In the genomic region with DNA sequence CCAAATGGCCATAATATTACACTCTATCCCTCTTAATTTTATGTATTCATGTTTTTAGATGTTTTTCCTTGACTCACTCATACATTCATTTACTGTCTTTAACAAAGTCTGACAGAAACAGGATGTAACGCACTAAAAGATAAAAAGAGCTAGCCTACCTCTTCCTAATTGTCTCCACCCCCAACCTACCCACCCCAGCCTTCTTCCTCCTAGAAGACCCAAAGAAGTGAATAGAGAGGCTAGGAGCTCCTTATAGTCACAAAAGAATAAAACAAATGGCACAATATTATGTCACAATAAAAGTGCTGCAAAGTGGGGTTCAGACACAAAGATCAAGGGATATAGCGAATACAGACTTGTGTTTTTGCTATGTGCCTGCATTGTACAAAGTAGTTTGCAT, we compare ENCODE assay signal across 8 cellular contexts. TPM values are rescaled to one million over a fixed set of nuclear protein-coding genes. Genes with fewer than 3 reads are reported as not detected.
A peak's percentile ranks its signal among the peaks of the same experiment; 100 is the strongest.
DNase-seq lines count a peak whose midpoint lies in the region; ATAC-seq, FAIRE-seq and TF ChIP-seq lines count a peak whose summit lies in the region.

No MANE protein-coding gene starts in this region.

- H2BK15ac ChIP-seq in mesendoderm (replicated peaks; ENCODE audit: low read depth) = no peak overlapping the region

- peak overlapping the region; percentile 100 for H3K4me2 ChIP-seq in K562 (ENCODE audit: insufficient read depth, low read length)
- H3K4me2 ChIP-seq in mesendoderm (ENCODE audit: low read length) = peak overlapping the region; percentile 45

- H4K20me1 ChIP-seq in K562 (replicated peaks; ENCODE audit: control insufficient read depth, insufficient read depth, low read length) = no peaks in the 10 kb centered on the region

- H3K9ac ChIP-seq in K562 (ENCODE audit: insufficient read depth in 1 of 2, low read depth in 2 of 2, low read length in 2 of 2) = peak overlapping the region; percentile 96 to 99
- peak overlapping the region; percentile 91 for H3K9ac ChIP-seq in mesendoderm (ENCODE audit: low read length)

- no peak for TF ChIP-seq RAD21 in K562 (CRISPR knock-in tag; conservative IDR thresholded peaks at IDR 0.05 in 1 of 2, IDR thresholded peaks at IDR 0.05 in 1 of 2)

- TF ChIP-seq EP300 in K562 (IDR thresholded peaks at IDR 0.05; ENCODE audit: low read length) = no peak

- H3K9me3 ChIP-seq in right atrium auricular region (no peaks in the 10 kb centered on the region), K562 (replicated peaks; ENCODE audit: control insufficient read depth, insufficient read depth, low read depth, low read length) (no peaks in the 10 kb centered on the region), aorta (ENCODE audit: control insufficient read depth, low read length) (no peaks in the 10 kb centered on the region)

- no peaks in the 10 kb centered on the region for H3K9me1 ChIP-seq in K562 (ENCODE audit: control insufficient read depth, insufficient read depth, low read length)

- H3K79me1 ChIP-seq in mesendoderm (ENCODE audit: low read length) = peaks cover 2% of the 10 kb centered on the region

- peak overlapping the region; percentile 92 to 96 for H3K27ac ChIP-seq in right atrium auricular region
- peak overlapping the region; percentile 98 for H3K27ac ChIP-seq in K562 (ENCODE audit: extremely low read depth, low read depth, low read length)
- H3K27ac ChIP-seq in mesendoderm (ENCODE audit: low read depth, low read length) = no peak overlapping the region
- H3K27ac ChIP-seq in aorta (ENCODE audit: low read depth in 1 of 2, low read length in 2 of 2) = no peak overlapping the region

- H2BK120ac ChIP-seq in mesendoderm (ENCODE audit: low read depth, low read length) = no peak overlapping the region

- H3K18ac ChIP-seq in mesendoderm (ENCODE audit: low read length) = no peak overlapping the region

- no TSS peak for BruUV-seq in K562 (replicated peaks; lab: Mats Ljungman, UMichigan)

- H3K4me3 ChIP-seq in right atrium auricular region (peak overlapping the region; percentile 75 to 80), K562 (peak overlapping the region; percentile 57), mesendoderm (ENCODE audit: low read length) (peak overlapping the region; percentile 60), aorta (ENCODE audit: low read length in 2 of 2) (peak overlapping the region; percentile 62 to 88)

- ATAC-seq in Right ventricle myocardium superior (ENCODE audit: poor library complexity) (no peak), K562 (no peak), aorta (ENCODE audit: low FRiP score) (no peak), HG02970 (IDR thresholded peaks at IDR 0.05; ENCODE audit: low FRiP score, unreplicated experiment) (no peak)

- H3K4ac ChIP-seq in mesendoderm (ENCODE audit: low read depth, low read length) = no peak overlapping the region

- H3K23ac ChIP-seq in mesendoderm (ENCODE audit: low read length) = no peak overlapping the region

- intact Hi-C loops in Right ventricle myocardium superior (cut with DNase I) = no loop called here
- intact Hi-C loops in K562 (cut with micrococcal nuclease) = loop anchor here (2.0 kb wide), 1 partner anchor 32 kb away; the partner anchor contains the start of gene IARS1
- intact Hi-C loops in aorta (cut with DNase I) = loop anchor here in 1 of 2 donors (2.0 kb wide), 1 partner anchor 310 kb away; no protein-coding TSS in a partner anchor

- H2AFZ ChIP-seq in K562 (ENCODE audit: low read depth, low read length) = peak overlapping the region; percentile 93; the same call in 1 of the 2 replicates

- WGBS in K562 (ENCODE audit: insufficient coverage, low coverage, missing lambda C conversion rate) = 2% methylated on average over 2 of the region's 2 CpGs
- WGBS in mesendoderm (ENCODE audit: extremely low coverage, insufficient coverage, low lambda C conversion rate) = no CpG with 5 or more reads among the region's 2 CpGs
- 22 to 26% methylated on average over 2 of the region's 2 CpGs for WGBS in aorta, 2 donors

- CTCF ChIA-PET in K562 (lab: Yijun Ruan, JAX; ENCODE audit: low intra/inter-chr PET ratio) = no interaction called here

- no peak overlapping the region for H2BK5ac ChIP-seq in mesendoderm (ENCODE audit: low read length)

- TF ChIP-seq CTCF in right atrium auricular region (IDR thresholded peaks at IDR 0.05) (no peak), K562 (IDR thresholded peaks at IDR 0.05 in 2 of 3, conservative IDR thresholded peaks at IDR 0.05 in 1 of 3; ENCODE audit: insufficient read depth in 2 of 3, low read depth in 1 of 3, low read length in 3 of 3) (no peak)

- TF ChIP-seq POLR2A in K562 (conservative IDR thresholded peaks at IDR 0.05) = no peak

- POLR2A ChIA-PET in K562 (lab: Yijun Ruan, JAX) = interaction anchor here (0.6 to 2.4 kb wide), 7 partner anchors 11 to 296 kb away, joined by 3 to 12 read pairs (median 3); no protein-coding TSS in a partner anchor

- H3K79me2 ChIP-seq in K562 (ENCODE audit: control insufficient read depth, insufficient read depth, low read length) (peaks cover 62% of the 10 kb centered on the region), mesendoderm (ENCODE audit: control insufficient read depth, insufficient read depth, low read length) (peaks cover 11% of the 10 kb centered on the region)

- FAIRE-seq in K562 (lab: Jason Lieb, UNC) = no peak

- no peak overlapping the region for H4K8ac ChIP-seq in mesendoderm (ENCODE audit: low read depth, low read length)

- H2AK5ac ChIP-seq in mesendoderm (ENCODE audit: low read length) = no peak overlapping the region

- H3K36me3 ChIP-seq in right atrium auricular region (peaks cover 23% of the 10 kb centered on the region), K562 (ENCODE audit: control insufficient read depth, insufficient read depth, low read length) (peaks cover 45% of the 10 kb centered on the region), mesendoderm (ENCODE audit: control insufficient read depth, insufficient read depth, low read length) (peaks cover 3% of the 10 kb centered on the region), aorta (ENCODE audit: control insufficient read depth in 1 of 2, insufficient read depth in 2 of 2, low read length in 1 of 2) (peaks cover 0 to 4% of the 10 kb centered on the region in 2 donors)

- no peaks in the 10 kb centered on the region for H3K27me3 ChIP-seq in right atrium auricular region
- H3K27me3 ChIP-seq in K562 (ENCODE audit: control insufficient read depth in 2 of 2, insufficient read depth in 2 of 2, low read length in 2 of 2) = no peaks in the 10 kb centered on the region
- H3K27me3 ChIP-seq in mesendoderm (ENCODE audit: insufficient read depth, low read length, poor library complexity) = no peaks in the 10 kb centered on the region
- H3K27me3 ChIP-seq in aorta (ENCODE audit: control insufficient read depth in 1 of 2, insufficient read depth in 2 of 2, low read length in 1 of 2) = no peaks in the 10 kb centered on the region

- H3K56ac ChIP-seq in mesendoderm (ENCODE audit: low read length) = peak overlapping the region; percentile 95

- H3K4me1 ChIP-seq in right atrium auricular region (peaks cover 0 to 23% of the 10 kb centered on the region in 2 donors), K562 (replicated peaks in 1 of 2; ENCODE audit: control insufficient read depth in 2 of 2, insufficient read depth in 2 of 2, low read length in 2 of 2) (peaks cover 5 to 16% of the 10 kb centered on the region in 2 experiments; a peak in 3 of 5 replicates), mesendoderm (ENCODE audit: control insufficient read depth, low read depth, low read length) (no peaks in the 10 kb centered on the region), aorta (ENCODE audit: control insufficient read depth in 1 of 2, insufficient read depth in 2 of 2, low read length in 2 of 2) (peaks cover 0 to 4% of the 10 kb centered on the region in 2 donors)

- in situ Hi-C loops in K562 (cut with MboI) = loop anchor here (10.0 kb wide), 1 partner anchor 310 kb away; no protein-coding TSS in a partner anchor

- no peak for DNase-seq in right atrium auricular region (ENCODE audit: low spot score)
- no peak for DNase-seq in Right ventricle myocardium superior
- DNase-seq in K562 (ENCODE audit: extremely low read depth in 1 of 4, low spot score in 3 of 4) = peak in 2 of 4 experiments; percentile 23 to 30
- DNase-seq in mesendoderm = peak; percentile 1
- DNase-seq in aorta = no peak
- DNase-seq in middle frontal gyrus (ENCODE audit: extremely low spot score, low spot score) = no peak
- no peak for DNase-seq in NCI-H526 (lab: John Stamatoyannopoulos, UW)

- H4K5ac ChIP-seq in mesendoderm (ENCODE audit: low read length) = no peak overlapping the region

RNA-seq across cellular contexts. Expression of gene NOL8, which starts 0.7 kb away (rescaled TPM):
- 10 to 100 TPM; 11.4 to 12.3 TPM for total RNA-seq in right atrium auricular region
- total RNA-seq in Right ventricle myocardium superior = 12.4 TPM
- total RNA-seq in K562 (2011; cell fraction: chromatin; rRNA removed; ENCODE audit: low replicate concordance) = 88.1 and 253 TPM in 2 replicates
- 39.0 and 50.7 TPM in 2 replicates for total RNA-seq in K562 (2011; cell fraction: nucleolus; rRNA removed)
- total RNA-seq in K562 (2011; cell fraction: nucleoplasm; rRNA removed) = 86.3 and 124 TPM in 2 replicates
- 46.9 and 51.3 TPM in 2 replicates for total RNA-seq in K562 (2014; rRNA removed)
- total RNA-seq in K562 (2014; rRNA removed; fragmentation: Illumina TruSeq; extraction: Trizol) = 57.1 and 64.7 TPM in 2 replicates
- total RNA-seq in K562 (2015; rRNA removed; fragmentation: Illumina TruSeq; extraction: Trizol) = 57.4 and 64.8 TPM in 2 replicates
- total RNA-seq in K562 (2021) = 51.5 and 55.0 TPM in 2 replicates
- polyA plus RNA-seq in K562 (2011; rRNA removed) = 41.3 and 51.9 TPM in 2 replicates
- 7.6 and 12.9 TPM in 2 replicates for polyA plus RNA-seq in K562 (2011; cell fraction: cytosol; rRNA removed)
- polyA plus RNA-seq in K562 (2011; cell fraction: nucleus; rRNA removed) = 76.6 and 92.6 TPM in 2 replicates
- polyA plus RNA-seq in K562 (2012) = 31.0 and 43.3 TPM in 2 replicates
- polyA plus RNA-seq in K562 (2014; fragmentation: Illumina TruSeq; extraction: Trizol) = 66.0 and 88.8 TPM in 2 replicates
- polyA plus RNA-seq in K562 (2014; fragmentation: Nextera tagmentation; extraction: Ambion mirVana) = 10 to 100 TPM; 83.4 to 91.5 TPM
- polyA plus RNA-seq in K562 (2014; rRNA removed) = 58.7 and 62.5 TPM in 2 replicates
- 122 and 141 TPM in 2 replicates for polyA minus RNA-seq in K562 (2011; rRNA and poly(A)+ RNA removed)
- polyA minus RNA-seq in K562 (2011; cell fraction: cytosol; rRNA and poly(A)+ RNA removed) = 22.0 and 31.9 TPM in 2 replicates
- polyA minus RNA-seq in K562 (2011; cell fraction: nucleus; rRNA and poly(A)+ RNA removed) = 63.4 and 103 TPM in 2 replicates
- 35.0 TPM for polyA plus RNA-seq in mesendoderm (2013, experiment 1 of 2)
- polyA plus RNA-seq in mesendoderm (2013, experiment 2 of 2) = 35.1 TPM
- total RNA-seq in aorta = 10 to 100 TPM; 29.7 to 43.1 TPM
- polyA plus RNA-seq in aorta = 10 to 100 TPM; 14.4 to 22.4 TPM

RNA-seq across cellular contexts. Expression of gene CENPP, which starts 1.3 kb away (rescaled TPM):
- total RNA-seq in right atrium auricular region = 1 to 10 TPM; 1.1 to 1.2 TPM
- 3.0 TPM for total RNA-seq in Right ventricle myocardium superior
- total RNA-seq in K562 (2011; cell fraction: chromatin; rRNA removed; ENCODE audit: low replicate concordance) = 35.9 and 70.6 TPM in 2 replicates
- 8.8 and 13.2 TPM in 2 replicates for total RNA-seq in K562 (2011; cell fraction: nucleolus; rRNA removed)
- 30.5 and 30.9 TPM in 2 replicates for total RNA-seq in K562 (2011; cell fraction: nucleoplasm; rRNA removed)
- total RNA-seq in K562 (2014; rRNA removed) = 16.1 and 17.7 TPM in 2 replicates
- total RNA-seq in K562 (2014; rRNA removed; fragmentation: Illumina TruSeq; extraction: Trizol) = 22.6 and 27.7 TPM in 2 replicates
- total RNA-seq in K562 (2015; rRNA removed; fragmentation: Illumina TruSeq; extraction: Trizol) = 23.4 and 28.5 TPM in 2 replicates
- total RNA-seq in K562 (2021) = 17.9 and 19.7 TPM in 2 replicates
- polyA plus RNA-seq in K562 (2011; rRNA removed) = 15.0 and 17.9 TPM in 2 replicates
- polyA plus RNA-seq in K562 (2011; cell fraction: cytosol; rRNA removed) = 2.5 and 3.3 TPM in 2 replicates
- 3.6 and 3.7 TPM in 2 replicates for polyA plus RNA-seq in K562 (2011; cell fraction: nucleus; rRNA removed)
- polyA plus RNA-seq in K562 (2012) = 13.4 and 15.8 TPM in 2 replicates
- polyA plus RNA-seq in K562 (2014; fragmentation: Illumina TruSeq; extraction: Trizol) = 24.1 and 25.8 TPM in 2 replicates
- 10 to 100 TPM in 1 of 2 experiments, 1 to 10 TPM in 1; 8.0 to 10.2 TPM for polyA plus RNA-seq in K562 (2014; fragmentation: Nextera tagmentation; extraction: Ambion mirVana)
- 18.5 and 20.9 TPM in 2 replicates for polyA plus RNA-seq in K562 (2014; rRNA removed)
- 12.7 and 16.5 TPM in 2 replicates for polyA minus RNA-seq in K562 (2011; rRNA and poly(A)+ RNA removed)
- 5.6 and 7.9 TPM in 2 replicates for polyA minus RNA-seq in K562 (2011; cell fraction: cytosol; rRNA and poly(A)+ RNA removed)
- 8.3 and 17.5 TPM in 2 replicates for polyA minus RNA-seq in K562 (2011; cell fraction: nucleus; rRNA and poly(A)+ RNA removed)
- 11.8 TPM for polyA plus RNA-seq in mesendoderm (2013, experiment 1 of 2)
- 11.4 TPM for polyA plus RNA-seq in mesendoderm (2013, experiment 2 of 2)
- 10 to 100 TPM in 1 of 2 donors, 1 to 10 TPM in 1; 3.9 to 11.1 TPM for total RNA-seq in aorta
- 1 to 10 TPM in 1 of 2 donors, under 1 TPM in 1; 0.50 to 4.7 TPM for polyA plus RNA-seq in aorta

RNA-seq across cellular contexts. Expression of gene IARS1, which starts 31.0 kb away (rescaled TPM):
- 10 to 100 TPM; 40.1 to 55.1 TPM for total RNA-seq in right atrium auricular region
- 56.3 TPM for total RNA-seq in Right ventricle myocardium superior
- 589 and 1,257 TPM in 2 replicates for total RNA-seq in K562 (2011; cell fraction: chromatin; rRNA removed; ENCODE audit: low replicate concordance)
- total RNA-seq in K562 (2011; cell fraction: nucleolus; rRNA removed) = 269 and 325 TPM in 2 replicates
- 485 and 488 TPM in 2 replicates for total RNA-seq in K562 (2011; cell fraction: nucleoplasm; rRNA removed)
- 240 and 256 TPM in 2 replicates for total RNA-seq in K562 (2014; rRNA removed)
- 371 and 390 TPM in 2 replicates for total RNA-seq in K562 (2014; rRNA removed; fragmentation: Illumina TruSeq; extraction: Trizol)
- total RNA-seq in K562 (2015; rRNA removed; fragmentation: Illumina TruSeq; extraction: Trizol) = 254 and 275 TPM in 2 replicates
- total RNA-seq in K562 (2021) = 216 and 234 TPM in 2 replicates
- polyA plus RNA-seq in K562 (2011; rRNA removed) = 124 and 133 TPM in 2 replicates
- 58.9 and 89.2 TPM in 2 replicates for polyA plus RNA-seq in K562 (2011; cell fraction: cytosol; rRNA removed)
- polyA plus RNA-seq in K562 (2011; cell fraction: nucleus; rRNA removed) = 252 and 325 TPM in 2 replicates
- 128 and 282 TPM in 2 replicates for polyA plus RNA-seq in K562 (2012)
- polyA plus RNA-seq in K562 (2014; fragmentation: Illumina TruSeq; extraction: Trizol) = 228 and 249 TPM in 2 replicates
- polyA plus RNA-seq in K562 (2014; fragmentation: Nextera tagmentation; extraction: Ambion mirVana) = 100 to 1,000 TPM; 119 to 224 TPM
- 147 and 158 TPM in 2 replicates for polyA plus RNA-seq in K562 (2014; rRNA removed)
- polyA minus RNA-seq in K562 (2011; rRNA and poly(A)+ RNA removed) = 380 and 416 TPM in 2 replicates
- polyA minus RNA-seq in K562 (2011; cell fraction: cytosol; rRNA and poly(A)+ RNA removed) = 143 and 185 TPM in 2 replicates
- 154 and 311 TPM in 2 replicates for polyA minus RNA-seq in K562 (2011; cell fraction: nucleus; rRNA and poly(A)+ RNA removed)
- 147 TPM for polyA plus RNA-seq in mesendoderm (2013, experiment 1 of 2)
- polyA plus RNA-seq in mesendoderm (2013, experiment 2 of 2) = 141 TPM
- 10 to 100 TPM; 71.7 to 82.1 TPM for total RNA-seq in aorta
- 10 to 100 TPM; 16.5 to 23.3 TPM for polyA plus RNA-seq in aorta

Comparison
In these comparisons a context has a peak if more than half of its experiments do, and no peak if none do; other contexts are left out.
1. H3K27ac ChIP-seq: peak in right atrium auricular region (2 of 2) and K562 (single experiment); none in mesendoderm (single experiment) and aorta (0 of 2).
2. Peak in every context shown above with its lines, with median percentiles within 50 percentile points of each other: H3K4me3 ChIP-seq.